8 cellular contexts compared by ENCODE assay signal in genomic region chr21:37220433-37220980, GRCh38. TPM values are rescaled to one million over a fixed set of nuclear protein-coding genes. Genes with fewer than 3 reads are reported as not detected.
DNase-seq lines count a peak whose midpoint lies in the region; ATAC-seq and TF ChIP-seq lines count a peak whose summit lies in the region.

No MANE protein-coding gene starts in this region.

- DNase-seq in Calu3 (no peak), Peyer's patch (peak in 2 of 3 donors; percentile 37 to 64), ascending aorta (ENCODE audit: low spot score in 2 of 2) (peak in 1 of 2 donors; percentile 67), A172 (ENCODE audit: low spot score) (no peak)

- intact Hi-C loops in Calu3 (cut with micrococcal nuclease; ENCODE audit: unreplicated experiment) (loop anchor here (2.0 kb wide), 1 partner anchor 422 kb away; no protein-coding TSS in a partner anchor), ascending aorta (cut with DNase I) (loop anchor here (5.0 kb wide), 1 partner anchor 148 kb away; the partner anchor contains the start of genes PIGP and TTC3)

- ATAC-seq in GM19328 (IDR thresholded peaks at IDR 0.05; ENCODE audit: unreplicated experiment) (peak; percentile 30), HG03354 (IDR thresholded peaks at IDR 0.05; ENCODE audit: poor library complexity, severe bottlenecking, unreplicated experiment) (peak; percentile 42)

- peak overlapping the region; percentile 91 for H3K27ac Mint-ChIP-seq in Calu3 (ENCODE audit: unreplicated experiment)

- CTCF ChIA-PET in Calu3 (lab: Charles Lee), result no interaction called here

- H3K36me3 ChIP-seq in Peyer's patch (peaks cover 0 to 26% (median 0%) of the 10 kb centered on the region in 3 donors), ascending aorta (peaks cover 19 to 23% of the 10 kb centered on the region in 2 donors), skeletal muscle tissue (ENCODE audit: control insufficient read depth in 3 of 3, insufficient read depth in 3 of 3, low read length in 3 of 3) (peaks cover 17 to 20% (median 17%) of the 10 kb centered on the region in 3 donors)

- H3K27ac ChIP-seq in Peyer's patch, result peak overlapping the region; percentile 70 to 86 (median 76)
- H3K27ac ChIP-seq in ascending aorta, result peak overlapping the region; percentile 55 to 72
- H3K27ac ChIP-seq in skeletal muscle tissue (ENCODE audit: low read depth, low read length), result peak overlapping the region; percentile 84

- no peaks in the 10 kb centered on the region for H3K9me3 ChIP-seq in Peyer's patch
- no peaks in the 10 kb centered on the region for H3K9me3 ChIP-seq in ascending aorta
- no peaks in the 10 kb centered on the region for H3K9me3 ChIP-seq in skeletal muscle tissue (ENCODE audit: control insufficient read depth in 3 of 3, low read length in 3 of 3)

- peaks cover 0 to 11% (median 0%) of the 10 kb centered on the region in 4 donors for H3K4me1 ChIP-seq in Peyer's patch
- peaks cover 0 to 6% of the 10 kb centered on the region in 2 donors for H3K4me1 ChIP-seq in ascending aorta
- H3K4me1 ChIP-seq in skeletal muscle tissue (ENCODE audit: control insufficient read depth in 3 of 3, insufficient read depth in 3 of 3, low read length in 3 of 3), result peaks cover 10 to 13% (median 12%) of the 10 kb centered on the region in 3 donors

- H3K9me3 Mint-ChIP-seq in Calu3 (ENCODE audit: low read depth, unreplicated experiment), result no peaks in the 10 kb centered on the region

- H3K4me3 ChIP-seq in Peyer's patch, result peak overlapping the region; percentile 53 to 69 (median 64)
- peak overlapping the region; percentile 54 to 68 for H3K4me3 ChIP-seq in ascending aorta
- H3K4me3 ChIP-seq in iPS-11a (ENCODE audit: low read depth, low read length), result peak overlapping the region; percentile 31
- H3K4me3 ChIP-seq in skeletal muscle tissue (ENCODE audit: low read length in 3 of 3), result peak overlapping the region; percentile 82 to 92 (median 88)

- TF ChIP-seq CTCF in Calu3 (IDR thresholded peaks at IDR 0.05; ENCODE audit: unreplicated experiment), result peak; percentile 11
- peak in 2 of 6 experiments; percentile 8 to 18 for TF ChIP-seq CTCF in Peyer's patch (IDR thresholded peaks at IDR 0.05)
- peak in 1 of 3 experiments; percentile 23 for TF ChIP-seq CTCF in ascending aorta (IDR thresholded peaks at IDR 0.05)

- no TSS peak for BruUV-seq in Calu3 (replicated peaks; lab: Mats Ljungman, UMichigan)

- H3K27me3 ChIP-seq in Peyer's patch (no peaks in the 10 kb centered on the region), ascending aorta (no peaks in the 10 kb centered on the region), skeletal muscle tissue (ENCODE audit: control insufficient read depth in 3 of 3, insufficient read depth in 3 of 3, low read length in 3 of 3) (no peaks in the 10 kb centered on the region)

- no peaks in the 10 kb centered on the region for H3K4me1 Mint-ChIP-seq in Calu3 (ENCODE audit: low read depth, unreplicated experiment)

- no peak for TF ChIP-seq POLR2A in Peyer's patch (IDR thresholded peaks at IDR 0.05)

- H3K9ac ChIP-seq in skeletal muscle tissue (ENCODE audit: low read depth in 1 of 3, low read length in 3 of 3), result peak overlapping the region; percentile 63 to 87 (median 83)

- H3K4me3 Mint-ChIP-seq in Calu3 (ENCODE audit: low read depth, unreplicated experiment), result peak overlapping the region; percentile 95

- no peaks in the 10 kb centered on the region for H3K27me3 Mint-ChIP-seq in Calu3 (ENCODE audit: unreplicated experiment)

- peaks cover 17% of the 10 kb centered on the region for H3K36me3 Mint-ChIP-seq in Calu3 (ENCODE audit: insufficient read depth, unreplicated experiment)

RNA-seq across cellular contexts. Expression of gene VPS26C, which starts 46.6 kb away (rescaled TPM):
- total RNA-seq in Calu3 (2022), result 30.6 and 32.3 TPM in 2 replicates
- 10 to 100 TPM; 62.7 to 79.8 (median 76.4) TPM for total RNA-seq in Peyer's patch
- 137 TPM for total RNA-seq in ascending aorta
- total RNA-seq in skeletal muscle tissue, result 27.7 TPM
- total RNA-seq in A172 (2014; rRNA removed; shearing (Covaris generic)), result 68.1 and 93.2 TPM in 2 replicates

Comparison
In these comparisons a context has a peak if more than half of its experiments do, and no peak if none do; other contexts are left out.
1. DNase-seq: peak in Peyer's patch (2 of 3); none in Calu3 (single experiment) and A172 (single experiment).
2. H3K4me3 ChIP-seq: peak in every context shown above with its lines; median percentile 88 in skeletal muscle tissue; 64 in Peyer's patch; 61 in ascending aorta; 31 in iPS-11a.
3. Peak in every context shown above with its lines, with median percentiles within 50 percentile points of each other: H3K27ac ChIP-seq.